19 cellular contexts compared by ENCODE assay signal in the genomic region with DNA sequence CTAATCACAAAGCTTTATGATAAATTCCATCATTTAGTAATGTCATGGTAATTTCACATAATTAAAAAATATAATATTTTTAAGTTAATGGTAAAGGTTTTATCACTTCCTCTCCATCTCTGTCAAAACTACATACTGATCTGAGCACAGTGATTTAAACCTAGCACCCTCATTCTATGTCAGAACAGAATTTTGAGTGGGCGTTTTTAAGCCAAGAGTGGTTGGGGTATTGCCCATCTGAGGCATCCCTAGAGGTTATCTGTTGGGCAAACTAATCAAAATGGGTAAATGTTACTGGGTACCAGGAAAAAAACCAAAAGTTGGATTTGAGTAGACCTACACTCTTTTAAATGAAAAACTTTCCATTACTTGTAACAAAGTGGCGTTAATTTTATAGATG.
DNase-seq lines count a peak whose midpoint lies in the region; ATAC-seq, FAIRE-seq and TF ChIP-seq lines count a peak whose summit lies in the region.
"Had no signal": no experiment of that assay in that cellular context is flagged by ENCODE, and none has a peak within 500 bp of the region (broad histone marks: within the 10 kb centered on the region; RNA-seq: fewer than 3 reads in every experiment).

No MANE protein-coding gene starts in this region.

- DNase-seq in stimulated activated CD4-positive, alpha-beta T cell treated with anti-CD3 and anti-CD28 coated beads, Interleukin-12 subunit alpha, Interleukin-12 subunit beta, amount 100 ng/mL, for 48 hours (ENCODE audit: low read depth in 2 of 3, low spot score in 1 of 3) = peak; percentile 22 to 47 (median 23)
- no peak for DNase-seq in stimulated activated CD4-positive, alpha-beta T cell treated with anti-CD3 and anti-CD28 coated beads, Interleukin-4, amount 100 ng/mL, for 1 hour
- DNase-seq in T-helper 2 cell treated with Interferon-gamma antibody and Interleukin-4, amounts not matched to agents 5 μg/mL and 100 μg/mL, for 36 hours (ENCODE audit: low spot score) = peak; percentile 73
- peak; percentile 43 to 70 for DNase-seq in stimulated activated naive CD8-positive, alpha-beta T cell treated with anti-CD3 and anti-CD28 coated beads, Interleukin-15, amount 100 ng/mL, for 72 hours
- no peak for DNase-seq in urothelium cell line (ENCODE audit: low spot score)
- DNase-seq in left ventricle myocardium inferior = no peak
- DNase-seq: amygdala, COR-L47, foreskin fibroblast, HCEC 1CT, sigmoid colon, stomach had no signal

- peaks cover 14% of the 10 kb centered on the region for H3K36me3 ChIP-seq in left ventricle myocardium inferior
- H3K36me3 ChIP-seq: vagina had no signal

- no peak overlapping the region for H3K4me3 ChIP-seq in left ventricle myocardium inferior
- H3K4me3 ChIP-seq: K562, sigmoid colon, stomach, vagina had no signal

- peaks cover 23% of the 10 kb centered on the region for H3K36me3 Mint-ChIP-seq in T-helper 2 cell treated with Interferon-gamma antibody and Interleukin-4, amounts not matched to agents 5 μg/mL and 100 μg/mL, for 36 hours (ENCODE audit: low read depth)

- peaks cover 23% of the 10 kb centered on the region for H3K9me3 Mint-ChIP-seq in T-helper 2 cell treated with Interferon-gamma antibody and Interleukin-4, amounts not matched to agents 5 μg/mL and 100 μg/mL, for 36 hours
- peaks cover 16 to 18% of the 10 kb centered on the region in 2 donors for H3K9me3 Mint-ChIP-seq in stimulated activated naive CD8-positive, alpha-beta T cell treated with anti-CD3 and anti-CD28 coated beads, Interleukin-15, amount 100 ng/mL, for 72 hours

- no peak for FAIRE-seq in urothelium cell line (lab: Jason Lieb, UNC)
- FAIRE-seq: K562, RCC 7860, TTC549 had no signal

- H3K9me3 ChIP-seq in left ventricle myocardium inferior (replicated peaks) = no peaks in the 10 kb centered on the region
- H3K9me3 ChIP-seq: sigmoid colon, stomach, vagina had no signal

- no peaks in the 10 kb centered on the region for H3K4me1 ChIP-seq in left ventricle myocardium inferior
- H3K4me1 ChIP-seq: sigmoid colon, vagina had no signal

- H3K27me3 Mint-ChIP-seq in T-helper 2 cell treated with Interferon-gamma antibody and Interleukin-4, amounts not matched to agents 5 μg/mL and 100 μg/mL, for 36 hours (ENCODE audit: low read depth) = no peaks in the 10 kb centered on the region
- H3K27me3 Mint-ChIP-seq in stimulated activated naive CD8-positive, alpha-beta T cell treated with anti-CD3 and anti-CD28 coated beads, Interleukin-15, amount 100 ng/mL, for 72 hours = no peaks in the 10 kb centered on the region

- TF ChIP-seq CTCF in left ventricle myocardium inferior (IDR thresholded peaks at IDR 0.05; ENCODE audit: borderline replicate concordance) = no peak

- peaks cover 38% of the 10 kb centered on the region for H3K4me1 Mint-ChIP-seq in T-helper 2 cell treated with Interferon-gamma antibody and Interleukin-4, amounts not matched to agents 5 μg/mL and 100 μg/mL, for 36 hours (ENCODE audit: low read depth)
- peaks cover 51% of the 10 kb centered on the region for H3K4me1 Mint-ChIP-seq in stimulated activated naive CD8-positive, alpha-beta T cell treated with anti-CD3 and anti-CD28 coated beads, Interleukin-15, amount 100 ng/mL, for 72 hours

- ATAC-seq in GM18870 (IDR thresholded peaks at IDR 0.05; ENCODE audit: unreplicated experiment) (peak; percentile 45), GM19351 (IDR thresholded peaks at IDR 0.05; ENCODE audit: unreplicated experiment) (no peak)
- peak; percentile 86 for ATAC-seq in stimulated activated naive CD8-positive, alpha-beta T cell treated with anti-CD3 and anti-CD28 coated beads, Interleukin-15, amount 100 ng/mL, for 72 hours
- ATAC-seq: K562, SK-N-SH treated with all-trans-retinoic acid at 6 μM for 48 hours had no signal

- H3K27ac ChIP-seq in left ventricle myocardium inferior (replicated peaks) = no peak overlapping the region
- H3K27ac ChIP-seq: sigmoid colon, stomach, vagina had no signal

- H3K27me3 ChIP-seq in left ventricle myocardium inferior (ENCODE audit: low read depth) = no peaks in the 10 kb centered on the region
- H3K27me3 ChIP-seq: sigmoid colon, stomach, vagina had no signal

- intact Hi-C loops in left ventricle myocardium inferior (cut with micrococcal nuclease) = no loop called here

- H3K27ac Mint-ChIP-seq in T-helper 2 cell treated with Interferon-gamma antibody and Interleukin-4, amounts not matched to agents 5 μg/mL and 100 μg/mL, for 36 hours = peak overlapping the region; percentile 72
- H3K27ac Mint-ChIP-seq in stimulated activated naive CD8-positive, alpha-beta T cell treated with anti-CD3 and anti-CD28 coated beads, Interleukin-15, amount 100 ng/mL, for 72 hours = peak overlapping the region in 1 of 2 donors; percentile 4

- H3K4me3 Mint-ChIP-seq in T-helper 2 cell treated with Interferon-gamma antibody and Interleukin-4, amounts not matched to agents 5 μg/mL and 100 μg/mL, for 36 hours = peak overlapping the region; percentile 63
- H3K4me3 Mint-ChIP-seq in stimulated activated naive CD8-positive, alpha-beta T cell treated with anti-CD3 and anti-CD28 coated beads, Interleukin-15, amount 100 ng/mL, for 72 hours = peak overlapping the region in 1 of 2 donors; percentile 52

Comparison
In these comparisons a context has a peak if more than half of its experiments do, and no peak if none do; other contexts are left out.
1. DNase-seq: peak in stimulated activated CD4-positive, alpha-beta T cell treated with anti-CD3 and anti-CD28 coated beads, Interleukin-12 subunit alpha, Interleukin-12 subunit beta, amount 100 ng/mL, for 48 hours (3 of 3), T-helper 2 cell treated with Interferon-gamma antibody and Interleukin-4, amounts not matched to agents 5 μg/mL and 100 μg/mL, for 36 hours (single experiment) and stimulated activated naive CD8-positive, alpha-beta T cell treated with anti-CD3 and anti-CD28 coated beads, Interleukin-15, amount 100 ng/mL, for 72 hours (2 of 2); none in stimulated activated CD4-positive, alpha-beta T cell treated with anti-CD3 and anti-CD28 coated beads, Interleukin-4, amount 100 ng/mL, for 1 hour (single experiment), urothelium cell line (single experiment) and left ventricle myocardium inferior (single experiment).